15 cellular contexts compared by ENCODE assay signal in genomic region chr16:3242709-3243108, GRCh38. TPM values are rescaled to one million over a fixed set of nuclear protein-coding genes. Genes with fewer than 3 reads are reported as not detected.
"Had no signal": no experiment of that assay in that cellular context is flagged by ENCODE, and none has a peak within 500 bp of the region (broad histone marks: within the 10 kb centered on the region; RNA-seq: fewer than 3 reads in every experiment).

No MANE protein-coding gene starts in this region.

- H3K4me1 ChIP-seq: pancreas had no signal

- H3K36me3 ChIP-seq: pancreas had no signal

- H3K9me3 ChIP-seq: pancreas had no signal

- H3K27me3 ChIP-seq: pancreas had no signal

- H3K27ac ChIP-seq: pancreas had no signal

- DNase-seq: activated CD4-positive, alpha-beta T cell treated with anti-CD3 and anti-CD28 coated beads, Interleukin-2, amount 10 ng/mL, durations not matched to agents 7 days and 5 days; activated CD4-positive, CD25-positive, alpha-beta regulatory T cell; activated effector memory CD4-positive, alpha-beta T cell treated with Interleukin-2 at 50 U/mL for 16 hours; activated T-cell treated with anti-CD3 and anti-CD28 coated beads, Interleukin-2, amount 50 U/mL, for 1 hour; effector memory CD8-positive, alpha-beta T cell; hippocampal formation; left ventricle myocardium superior; mesendoderm; pancreas; stimulated activated CD4-positive, alpha-beta T cell treated with anti-CD3 and anti-CD28 coated beads, Interleukin-4, amount 100 ng/mL, for 4 hours had no signal

- H3K4me3 ChIP-seq: pancreas had no signal

- ATAC-seq: effector memory CD8-positive, alpha-beta T cell; left ventricle myocardium superior; pancreas had no signal

RNA-seq across cellular contexts. Expression of gene MEFV, which starts 13.7 kb away (rescaled TPM):
- total RNA-seq: epithelial cell of proximal tubule, neural crest cell had no signal

RNA-seq across cellular contexts. Expression of gene OR1F1, which starts 54.7 kb away (rescaled TPM):
- total RNA-seq: activated CD4-positive, alpha-beta T cell treated with anti-CD3 and anti-CD28 coated beads, Interleukin-2, amount 10 ng/mL, durations not matched to agents 7 days and 5 days; activated CD8-positive, alpha-beta memory T cell treated with anti-CD3 and anti-CD28 coated beads for 36 hours; kidney epithelial cell; left ventricle myocardium superior; pancreas; renal cortical epithelial cell had no signal
- polyA plus RNA-seq: pancreas had no signal
